In genomic region chr10:79137826-79138225, GRCh38 we compare ENCODE assay signal across 7 cellular contexts.
DNase-seq lines count a peak whose midpoint lies in the region; ATAC-seq and TF ChIP-seq lines count a peak whose summit lies in the region.

No MANE protein-coding gene starts in this region.

- WGBS in esophagus squamous epithelium, 2 donors = no CpG with 5 or more reads among the region's 13 CpGs

- H3K4me3 ChIP-seq in WI38 (ENCODE audit: low read depth, low read length) (peak overlapping the region; percentile 4; the same call in 1 of the 2 replicates), esophagus squamous epithelium (peak overlapping the region in 1 of 4 donors; percentile 23), skeletal muscle tissue (ENCODE audit: low read length in 3 of 3) (peak overlapping the region in 2 of 3 donors; percentile 6 to 23)

- DNase-seq in esophagus squamous epithelium (lab: John Stamatoyannopoulos, UW) = no peak
- no peak for DNase-seq in cerebellar cortex (ENCODE audit: low spot score)

- H3K9me3 ChIP-seq in esophagus squamous epithelium (no peaks in the 10 kb centered on the region), skeletal muscle tissue (ENCODE audit: control insufficient read depth in 3 of 3, low read length in 3 of 3) (no peaks in the 10 kb centered on the region)

- TF ChIP-seq POLR2A in esophagus squamous epithelium (IDR thresholded peaks at IDR 0.05) = no peak

- ATAC-seq in GM19328 (IDR thresholded peaks at IDR 0.05; ENCODE audit: unreplicated experiment) (peak; percentile 80), HG03097 (IDR thresholded peaks at IDR 0.05; ENCODE audit: low FRiP score, unreplicated experiment) (peak; percentile 72), HG02938 (IDR thresholded peaks at IDR 0.05; ENCODE audit: unreplicated experiment) (no peak)

- H3K27me3 ChIP-seq in esophagus squamous epithelium (no peaks in the 10 kb centered on the region), skeletal muscle tissue (ENCODE audit: control insufficient read depth in 3 of 3, insufficient read depth in 3 of 3, low read length in 3 of 3) (no peaks in the 10 kb centered on the region)

- peaks cover 8 to 87% (median 17%) of the 10 kb centered on the region in 3 donors for H3K36me3 ChIP-seq in esophagus squamous epithelium
- H3K36me3 ChIP-seq in skeletal muscle tissue (ENCODE audit: control insufficient read depth in 3 of 3, insufficient read depth in 3 of 3, low read length in 3 of 3) = peaks cover 12 to 23% (median 23%) of the 10 kb centered on the region in 3 donors

- H3K9ac ChIP-seq in skeletal muscle tissue (ENCODE audit: low read depth in 1 of 3, low read length in 3 of 3) = peak overlapping the region; percentile 58 to 66 (median 65)

- TF ChIP-seq CTCF in WI38 (IDR thresholded peaks at IDR 0.05; ENCODE audit: low read depth, low read length) = no peak
- no peak for TF ChIP-seq CTCF in esophagus squamous epithelium (IDR thresholded peaks at IDR 0.05)

- H3K4me1 ChIP-seq in esophagus squamous epithelium = peaks cover 35 to 90% (median 67%) of the 10 kb centered on the region in 3 donors
- peaks cover 78 to 86% (median 86%) of the 10 kb centered on the region in 3 donors for H3K4me1 ChIP-seq in skeletal muscle tissue (ENCODE audit: control insufficient read depth in 3 of 3, insufficient read depth in 3 of 3, low read length in 3 of 3)

- intact Hi-C loops in esophagus squamous epithelium (cut with DNase I) = no loop called here

- H3K27ac ChIP-seq in esophagus squamous epithelium = peak overlapping the region; percentile 53 to 86 (median 74)
- peak overlapping the region; percentile 88 for H3K27ac ChIP-seq in skeletal muscle tissue (ENCODE audit: low read depth, low read length)
